In genomic region chr2:67486041-67486796, GRCh38 we compare ENCODE assay signal across 16 cellular contexts.
DNase-seq lines count a peak whose midpoint lies in the region; ATAC-seq, FAIRE-seq and TF ChIP-seq lines count a peak whose summit lies in the region.
"Had no signal": no experiment of that assay in that cellular context is flagged by ENCODE, and none has a peak within 500 bp of the region (broad histone marks: within the 10 kb centered on the region; RNA-seq: fewer than 3 reads in every experiment).

No MANE protein-coding gene starts in this region.

- 67 to 70% methylated on average over 1 of the region's 1 CpG for WGBS in upper lobe of left lung, 2 donors

- no peak for FAIRE-seq in astrocyte (lab: Jason Lieb, UNC)

- H3K4me2 ChIP-seq in astrocyte (ENCODE audit: low read length) = no peak overlapping the region
- H3K4me2 ChIP-seq in Karpas-422 (ENCODE audit: low read depth, low read length, poor library complexity, severe bottlenecking) = no peak overlapping the region

- no peak overlapping the region for H2AFZ ChIP-seq in astrocyte (ENCODE audit: low read depth, low read length)
- H2AFZ ChIP-seq in Karpas-422 (ENCODE audit: low read length) = no peak overlapping the region

- H3K27ac Mint-ChIP-seq in astrocyte (ENCODE audit: unreplicated experiment) = peak overlapping the region; percentile 43
- H3K27ac Mint-ChIP-seq: stimulated activated memory B cell treated with anti-CD40 and anti-IgM and Interleukin-4, amounts not matched to agents 10 μg/mL and 1 μg/mL and 100 μg/mL, for 72 hours had no signal

- no peaks in the 10 kb centered on the region for H3K9me2 ChIP-seq in Karpas-422 (replicated peaks; ENCODE audit: insufficient read depth, low read length)

- no peak overlapping the region for H3K4me3 Mint-ChIP-seq in astrocyte (ENCODE audit: unreplicated experiment)
- H3K4me3 Mint-ChIP-seq: central memory CD8-positive, alpha-beta T cell; stimulated activated memory B cell treated with anti-CD40 and anti-IgM and Interleukin-4, amounts not matched to agents 10 μg/mL and 1 μg/mL and 100 μg/mL, for 72 hours had no signal

- intact Hi-C loops in Right ventricle myocardium inferior (cut with DNase I) = no loop called here
- intact Hi-C loops in left ventricle myocardium superior (cut with micrococcal nuclease) = no loop called here

- no peak for TF ChIP-seq CTCF in right atrium auricular region (IDR thresholded peaks at IDR 0.05)
- no peak for TF ChIP-seq CTCF in astrocyte (IDR thresholded peaks at IDR 0.05; ENCODE audit: insufficient read depth, low read depth, low read length)
- TF ChIP-seq CTCF in upper lobe of left lung (IDR thresholded peaks at IDR 0.05) = no peak

- H3K36me3 Mint-ChIP-seq in astrocyte (ENCODE audit: low read depth, unreplicated experiment) = no peaks in the 10 kb centered on the region
- H3K36me3 Mint-ChIP-seq: stimulated activated memory B cell treated with anti-CD40 and anti-IgM and Interleukin-4, amounts not matched to agents 10 μg/mL and 1 μg/mL and 100 μg/mL, for 72 hours had no signal

- TF ChIP-seq EP300 in upper lobe of left lung (IDR thresholded peaks at IDR 0.05) = no peak

- peaks cover 8% of the 10 kb centered on the region for H3K4me1 Mint-ChIP-seq in astrocyte (ENCODE audit: low read depth, unreplicated experiment)
- H3K4me1 Mint-ChIP-seq: central memory CD8-positive, alpha-beta T cell; stimulated activated memory B cell treated with anti-CD40 and anti-IgM and Interleukin-4, amounts not matched to agents 10 μg/mL and 1 μg/mL and 100 μg/mL, for 72 hours had no signal

- DNase-seq in Right ventricle myocardium inferior (ENCODE audit: missing footprints) (no peak), right atrium auricular region (ENCODE audit: low spot score) (no peak), astrocyte (ENCODE audit: low read depth) (peak; percentile 39), left ventricle myocardium superior (peak; percentile 49), upper lobe of left lung (peak in 1 of 2 donors; percentile 80), Karpas-422 (no peak)
- DNase-seq: activated gamma-delta T cell; esophagus squamous epithelium; GOT3; MM.1S; stimulated activated CD4-positive, alpha-beta T cell treated with anti-CD3 and anti-CD28 coated beads, Interleukin-4, amount 100 ng/mL, for 24 hours had no signal

- peaks cover 0 to 4% of the 10 kb centered on the region in 2 donors for H3K4me1 ChIP-seq in right atrium auricular region
- H3K4me1 ChIP-seq in astrocyte (ENCODE audit: insufficient read depth, low read length) = no peaks in the 10 kb centered on the region
- no peaks in the 10 kb centered on the region for H3K4me1 ChIP-seq in upper lobe of left lung
- no peaks in the 10 kb centered on the region for H3K4me1 ChIP-seq in Karpas-422 (ENCODE audit: low read length)

- no peak for TF ChIP-seq POLR2A in upper lobe of left lung (IDR thresholded peaks at IDR 0.05)

- peaks cover 4% of the 10 kb centered on the region for H3K9me3 Mint-ChIP-seq in astrocyte (ENCODE audit: unreplicated experiment)
- H3K9me3 Mint-ChIP-seq: central memory CD8-positive, alpha-beta T cell had no signal

- H4K20me1 ChIP-seq in astrocyte (ENCODE audit: insufficient read depth, low read length) (no peaks in the 10 kb centered on the region), Karpas-422 (ENCODE audit: insufficient read depth, low read depth, low read length) (no peaks in the 10 kb centered on the region)

- H3K79me2 ChIP-seq in astrocyte (ENCODE audit: insufficient read depth, low read length) = no peaks in the 10 kb centered on the region
- no peaks in the 10 kb centered on the region for H3K79me2 ChIP-seq in Karpas-422 (ENCODE audit: low read length)

- no peaks in the 10 kb centered on the region for H3K9me3 ChIP-seq in right atrium auricular region
- no peaks in the 10 kb centered on the region for H3K9me3 ChIP-seq in astrocyte (ENCODE audit: insufficient read depth, low read depth, low read length)
- H3K9me3 ChIP-seq in upper lobe of left lung = no peaks in the 10 kb centered on the region
- no peaks in the 10 kb centered on the region for H3K9me3 ChIP-seq in Karpas-422 (ENCODE audit: low read length)
- H3K9me3 ChIP-seq: esophagus squamous epithelium had no signal

- peaks cover 2% of the 10 kb centered on the region for H3K27me3 Mint-ChIP-seq in astrocyte (ENCODE audit: low read depth, unreplicated experiment)
- H3K27me3 Mint-ChIP-seq: central memory CD8-positive, alpha-beta T cell; stimulated activated memory B cell treated with anti-CD40 and anti-IgM and Interleukin-4, amounts not matched to agents 10 μg/mL and 1 μg/mL and 100 μg/mL, for 72 hours had no signal

- H3K36me3 ChIP-seq in right atrium auricular region = no peaks in the 10 kb centered on the region
- H3K36me3 ChIP-seq in astrocyte (ENCODE audit: insufficient read depth, low read length) = no peaks in the 10 kb centered on the region
- no peaks in the 10 kb centered on the region for H3K36me3 ChIP-seq in upper lobe of left lung
- no peaks in the 10 kb centered on the region for H3K36me3 ChIP-seq in Karpas-422 (ENCODE audit: insufficient read depth, low read length)
- H3K36me3 ChIP-seq: esophagus squamous epithelium had no signal

- H3K9ac ChIP-seq in astrocyte (ENCODE audit: low read length) = no peak overlapping the region
- H3K9ac ChIP-seq in Karpas-422 (ENCODE audit: low read length) = no peak overlapping the region

- H3K4me3 ChIP-seq in right atrium auricular region (no peak overlapping the region), astrocyte (ENCODE audit: insufficient read depth, low read depth, low read length) (no peak overlapping the region), upper lobe of left lung (no peak overlapping the region), Karpas-422 (ENCODE audit: low read length) (no peak overlapping the region)
- H3K4me3 ChIP-seq: esophagus squamous epithelium had no signal

- no peaks in the 10 kb centered on the region for H3K27me3 ChIP-seq in right atrium auricular region
- no peaks in the 10 kb centered on the region for H3K27me3 ChIP-seq in astrocyte (ENCODE audit: insufficient read depth, low read length)
- no peaks in the 10 kb centered on the region for H3K27me3 ChIP-seq in upper lobe of left lung
- H3K27me3 ChIP-seq in Karpas-422 (ENCODE audit: low read length) = no peaks in the 10 kb centered on the region
- H3K27me3 ChIP-seq: esophagus squamous epithelium had no signal

- H3K27ac ChIP-seq in right atrium auricular region (no peak overlapping the region), astrocyte (ENCODE audit: low read depth, low read length) (no peak overlapping the region), upper lobe of left lung (no peak overlapping the region), Karpas-422 (ENCODE audit: low read length) (no peak overlapping the region)

- ATAC-seq in Right ventricle myocardium inferior (peak; percentile 92), left ventricle myocardium superior (peak; percentile 98), upper lobe of left lung (ENCODE audit: low FRiP score in 2 of 2) (peak; percentile 42 to 57), GM21390 (IDR thresholded peaks at IDR 0.05; ENCODE audit: unreplicated experiment) (no peak), HG03457 (IDR thresholded peaks at IDR 0.05; ENCODE audit: unreplicated experiment) (no peak)
- ATAC-seq: Panc1; stimulated activated memory B cell treated with anti-CD40 and anti-IgM and Interleukin-4, amounts not matched to agents 10 μg/mL and 1 μg/mL and 100 μg/mL, for 72 hours had no signal

Comparison
In these comparisons a context has a peak if more than half of its experiments do, and no peak if none do; other contexts are left out.
1. DNase-seq: peak in astrocyte (single experiment) and left ventricle myocardium superior (single experiment); none in Right ventricle myocardium inferior (single experiment), right atrium auricular region (single experiment) and Karpas-422 (single experiment).
2. ATAC-seq: peak in Right ventricle myocardium inferior (single experiment), left ventricle myocardium superior (single experiment) and upper lobe of left lung (2 of 2); none in GM21390 (single experiment) and HG03457 (single experiment).